In genomic region chr20:36571564-36572504, GRCh38 we compare ENCODE assay signal across 8 cellular contexts. TPM values are rescaled to one million over a fixed set of nuclear protein-coding genes. Genes with fewer than 3 reads are reported as not detected.
DNase-seq lines count a peak whose midpoint lies in the region; ATAC-seq and TF ChIP-seq lines count a peak whose summit lies in the region.

No MANE protein-coding gene starts in this region.

- H3K27me3 ChIP-seq in CD4-positive, alpha-beta T cell (ENCODE audit: control insufficient read depth, insufficient read depth, low read length) = no peaks in the 10 kb centered on the region

- peaks cover 21% of the 10 kb centered on the region for H3K36me3 Mint-ChIP-seq in CD4-positive, alpha-beta T cell (ENCODE audit: low read depth)
- no peaks in the 10 kb centered on the region for H3K36me3 Mint-ChIP-seq in chondrocyte (ENCODE audit: low read depth)
- H3K36me3 Mint-ChIP-seq in nephron progenitor cell (ENCODE audit: low read depth) = peaks cover 19% of the 10 kb centered on the region

- peak overlapping the region; percentile 94 for H3K27ac ChIP-seq in CD4-positive, alpha-beta T cell (ENCODE audit: low read depth, low read length)

- intact Hi-C loops in CD4-positive, alpha-beta T cell (cut with DNase I, micrococcal nuclease) = loop anchor here (1.0 to 5.0 kb wide), 4 partner anchors 15 to 110 kb away; no protein-coding TSS in a partner anchor

- CTCF ChIA-PET in CD4-positive, alpha-beta T cell (lab: Charles Lee) = interaction anchor here (0.7 to 8.5 kb wide), 5 partner anchors 14 to 825 kb away, joined by 3 to 57 read pairs (median 4); partner anchors contain the start of genes DSN1 and RAB5IF

- no peak for TF ChIP-seq CTCF in CD4-positive, alpha-beta T cell (IDR thresholded peaks at IDR 0.05)
- TF ChIP-seq CTCF in chondrocyte (IDR thresholded peaks at IDR 0.05) (no peak), nephron progenitor cell (IDR thresholded peaks at IDR 0.05) (peak; percentile 6)

- no peak for ATAC-seq in CD4-positive, alpha-beta T cell (ENCODE audit: poor library complexity)
- ATAC-seq in GM19023 (IDR thresholded peaks at IDR 0.05; ENCODE audit: unreplicated experiment) = no peak

- in situ Hi-C loops in KBM-7 (cut with MboI; ENCODE audit: low pct_unique_long_range_greater_than_20kb, low sequenced_read_pairs) = no loop called here

- POLR2A ChIA-PET in CD4-positive, alpha-beta T cell (lab: Charles Lee) = interaction anchor here (0.6 to 8.2 kb wide), 9 partner anchors 10 to 174 kb away, joined by 3 to 121 read pairs (median 5); partner anchors contain the start of genes RAB5IF and SLA2

- peaks cover 40% of the 10 kb centered on the region for H3K4me1 Mint-ChIP-seq in CD4-positive, alpha-beta T cell (ENCODE audit: low read depth)
- H3K4me1 Mint-ChIP-seq in chondrocyte (ENCODE audit: low read depth) (peaks cover 32% of the 10 kb centered on the region), nephron progenitor cell (peaks cover 60% of the 10 kb centered on the region)

- peak overlapping the region; percentile 95 for H3K4me3 Mint-ChIP-seq in CD4-positive, alpha-beta T cell
- H3K4me3 Mint-ChIP-seq in chondrocyte (ENCODE audit: unreplicated experiment) (peak overlapping the region; percentile 68), nephron progenitor cell (peak overlapping the region; percentile 84)

- H3K9me3 ChIP-seq in CD4-positive, alpha-beta T cell (ENCODE audit: control insufficient read depth, low read length) = no peaks in the 10 kb centered on the region

- peak overlapping the region; percentile 97 for H3K27ac Mint-ChIP-seq in CD4-positive, alpha-beta T cell
- H3K27ac Mint-ChIP-seq in chondrocyte (ENCODE audit: unreplicated experiment) (peak overlapping the region; percentile 93), nephron progenitor cell (peak overlapping the region; percentile 96)

- DNase-seq in CD4-positive, alpha-beta T cell = no peak
- DNase-seq in KBM-7 (peak; percentile 79), chondrocyte (ENCODE audit: low spot score) (no peak), nephron progenitor cell (peak; percentile 50), activated gamma-delta T cell (lab: John Stamatoyannopoulos, UW) (no peak), pons (ENCODE audit: low spot score) (no peak), cortex of kidney (lab: John Stamatoyannopoulos, UW) (no peak)

- H3K27me3 Mint-ChIP-seq in CD4-positive, alpha-beta T cell = no peaks in the 10 kb centered on the region
- H3K27me3 Mint-ChIP-seq in chondrocyte (ENCODE audit: low read depth) (no peaks in the 10 kb centered on the region), nephron progenitor cell (ENCODE audit: low read depth, poor library complexity) (peaks cover 6% of the 10 kb centered on the region)

- H3K9me3 Mint-ChIP-seq in CD4-positive, alpha-beta T cell = no peaks in the 10 kb centered on the region
- no peaks in the 10 kb centered on the region for H3K9me3 Mint-ChIP-seq in chondrocyte (ENCODE audit: low read depth)
- H3K9me3 Mint-ChIP-seq in nephron progenitor cell = peaks cover 6% of the 10 kb centered on the region

RNA-seq across cellular contexts. Expression of gene TGIF2, which starts 1.6 kb away (rescaled TPM):
- total RNA-seq in CD4-positive, alpha-beta T cell = 10 to 100 TPM; 29.2 to 34.5 TPM
- 15.8 to 24.2 TPM (median 18.8 TPM) in 3 replicates for total RNA-seq in chondrocyte

RNA-seq across cellular contexts. Expression of gene MYL9, which starts 30.5 kb away (rescaled TPM):
- not detected for total RNA-seq in CD4-positive, alpha-beta T cell
- total RNA-seq in chondrocyte = 237 to 1,930 TPM (median 1,885 TPM) in 3 replicates

RNA-seq across cellular contexts. Expression of gene RAB5IF, which starts 33.7 kb away (rescaled TPM):
- 10 to 100 TPM; 62.6 to 74.8 TPM for total RNA-seq in CD4-positive, alpha-beta T cell
- 71.3 to 74.0 TPM (median 71.5 TPM) in 3 replicates for total RNA-seq in chondrocyte

Comparison
In these comparisons a context has a peak if more than half of its experiments do, and no peak if none do; other contexts are left out.
1. DNase-seq: peak in KBM-7 (single experiment) and nephron progenitor cell (single experiment); none in CD4-positive, alpha-beta T cell (0 of 10), chondrocyte (single experiment), activated gamma-delta T cell (single experiment), pons (single experiment) and cortex of kidney (single experiment).
2. RNA of gene MYL9, which starts 30.5 kb away (total RNA-seq): 237 to 1,930 TPM in chondrocyte; not detected in CD4-positive, alpha-beta T cell; every median in the first group is over 100 times any median in the second.
3. Peak in every context shown above with its lines, with median percentiles within 50 percentile points of each other: H3K27ac Mint-ChIP-seq and H3K4me3 Mint-ChIP-seq.